8 cellular contexts compared by ENCODE assay signal in genomic region chr9:96317335-96317980, GRCh38.
DNase-seq lines count a peak whose midpoint lies in the region; ATAC-seq lines count a peak whose summit lies in the region.

No MANE protein-coding gene starts in this region.

- peak; percentile 5 to 49 for DNase-seq in NCI-H526 (lab: John Stamatoyannopoulos, UW)
- DNase-seq in NCI-H526 treated with DMSO at 0.1 percent for 48 hours (lab: John Stamatoyannopoulos, UW), result no peak
- peak; percentile 44 for DNase-seq in NCI-H1105 treated with DMSO at 0.1 percent for 48 hours (lab: John Stamatoyannopoulos, UW)
- DNase-seq in activated CD4-positive, alpha-beta T cell treated with anti-CD3 and anti-CD28 coated beads for 48 hours, result peak; percentile 64
- DNase-seq in effector CD4-positive, alpha-beta T cell, result peak; percentile 32
- DNase-seq in medulla oblongata (ENCODE audit: extremely low spot score), result peak; percentile 69
- DNase-seq in stimulated activated CD8-positive, alpha-beta memory T cell treated with anti-CD3 and anti-CD28 coated beads, Interleukin-4, amount 100 ng/mL, for 1 hour (ENCODE audit: low read depth in 2 of 2, low spot score in 1 of 2), result peak; percentile 7 to 27

- no peak for ATAC-seq in GM18873 (IDR thresholded peaks at IDR 0.05; ENCODE audit: low FRiP score, unreplicated experiment)
